ENCODE assay signal across 12 cellular contexts in genomic region chr17:77455878-77456234, GRCh38.
DNase-seq lines count a peak whose midpoint lies in the region; ATAC-seq and TF ChIP-seq lines count a peak whose summit lies in the region.
"Had no signal": no experiment of that assay in that cellular context is flagged by ENCODE, and none has a peak within 500 bp of the region (broad histone marks: within the 10 kb centered on the region; RNA-seq: fewer than 3 reads in every experiment).

No MANE protein-coding gene starts in this region.

- WGBS in thymus: 93% methylated on average over 16 of the region's 16 CpGs

- H3K36me3 ChIP-seq in lower lobe of right lung (no peaks in the 10 kb centered on the region), thymus (ENCODE audit: control insufficient read depth, insufficient read depth) (peaks cover 38% of the 10 kb centered on the region)
- H3K36me3 ChIP-seq: left lung, SJCRH30 had no signal

- H3K4me1 ChIP-seq in lower lobe of right lung (peaks cover 86% of the 10 kb centered on the region), thymus (ENCODE audit: control insufficient read depth, insufficient read depth, low read length) (peaks cover 64% of the 10 kb centered on the region)

- H3K27me3 ChIP-seq in lower lobe of right lung (ENCODE audit: low read depth) (no peaks in the 10 kb centered on the region), thymus (ENCODE audit: control insufficient read depth, insufficient read depth) (no peaks in the 10 kb centered on the region)
- H3K27me3 ChIP-seq: left lung, SJCRH30 had no signal

- intact Hi-C loops in lower lobe of right lung (cut with DNase I): no loop called here

- H3K4me1 Mint-ChIP-seq in activated naive CD4-positive, alpha-beta T cell treated with anti-CD3 and anti-CD28 coated beads, Interleukin-2, amount 50 U/mL, for 24 hours: peaks cover 45% of the 10 kb centered on the region
- H3K4me1 Mint-ChIP-seq in activated T-helper 17 cell treated with anti-CD3 and anti-CD28 coated beads, Interleukin-2, amount 50 U/mL, for 72 hours: peaks cover 26% of the 10 kb centered on the region

- H3K9me3 ChIP-seq in lower lobe of right lung: no peaks in the 10 kb centered on the region
- H3K9me3 ChIP-seq in thymus (ENCODE audit: control insufficient read depth): peaks cover 2% of the 10 kb centered on the region
- H3K9me3 ChIP-seq: left lung, SJCRH30 had no signal

- no peak overlapping the region for H3K27ac ChIP-seq in lower lobe of right lung
- H3K27ac ChIP-seq in thymus (ENCODE audit: low read depth): peak overlapping the region; percentile 71
- H3K27ac ChIP-seq: SJCRH30 had no signal

- H3K4me3 ChIP-seq in lower lobe of right lung (peak overlapping the region; percentile 38), thymus (ENCODE audit: low read length) (peak overlapping the region; percentile 22)
- H3K4me3 ChIP-seq: SJCRH30 had no signal

- peak overlapping the region; percentile 94 for H3K4me3 Mint-ChIP-seq in activated naive CD4-positive, alpha-beta T cell treated with anti-CD3 and anti-CD28 coated beads, Interleukin-2, amount 50 U/mL, for 24 hours
- peak overlapping the region; percentile 94 for H3K4me3 Mint-ChIP-seq in activated T-helper 17 cell treated with anti-CD3 and anti-CD28 coated beads, Interleukin-2, amount 50 U/mL, for 72 hours

- H3K9me3 Mint-ChIP-seq in activated naive CD4-positive, alpha-beta T cell treated with anti-CD3 and anti-CD28 coated beads, Interleukin-2, amount 50 U/mL, for 24 hours: no peaks in the 10 kb centered on the region
- no peaks in the 10 kb centered on the region for H3K9me3 Mint-ChIP-seq in activated T-helper 17 cell treated with anti-CD3 and anti-CD28 coated beads, Interleukin-2, amount 50 U/mL, for 72 hours

- ATAC-seq in activated T-helper 17 cell treated with anti-CD3 and anti-CD28 coated beads, Interleukin-2, amount 50 U/mL, for 72 hours (replicated peaks): no peak
- no peak for ATAC-seq in lower lobe of right lung
- ATAC-seq in GM21717 (IDR thresholded peaks at IDR 0.05; ENCODE audit: unreplicated experiment): no peak
- ATAC-seq in HG03139 (IDR thresholded peaks at IDR 0.05; ENCODE audit: unreplicated experiment): no peak
- ATAC-seq: HCT116, left lung had no signal

- H3K36me3 Mint-ChIP-seq in activated naive CD4-positive, alpha-beta T cell treated with anti-CD3 and anti-CD28 coated beads, Interleukin-2, amount 50 U/mL, for 24 hours: peaks cover 10% of the 10 kb centered on the region
- peaks cover 100% of the 10 kb centered on the region for H3K36me3 Mint-ChIP-seq in activated T-helper 17 cell treated with anti-CD3 and anti-CD28 coated beads, Interleukin-2, amount 50 U/mL, for 72 hours (ENCODE audit: low read depth)

- H3K27me3 Mint-ChIP-seq in activated naive CD4-positive, alpha-beta T cell treated with anti-CD3 and anti-CD28 coated beads, Interleukin-2, amount 50 U/mL, for 24 hours: no peaks in the 10 kb centered on the region
- no peaks in the 10 kb centered on the region for H3K27me3 Mint-ChIP-seq in activated T-helper 17 cell treated with anti-CD3 and anti-CD28 coated beads, Interleukin-2, amount 50 U/mL, for 72 hours

- no peak for TF ChIP-seq CTCF in lower lobe of right lung (IDR thresholded peaks at IDR 0.05)

- H3K27ac Mint-ChIP-seq in activated naive CD4-positive, alpha-beta T cell treated with anti-CD3 and anti-CD28 coated beads, Interleukin-2, amount 50 U/mL, for 24 hours: peak overlapping the region; percentile 94
- peak overlapping the region; percentile 96 for H3K27ac Mint-ChIP-seq in activated T-helper 17 cell treated with anti-CD3 and anti-CD28 coated beads, Interleukin-2, amount 50 U/mL, for 72 hours

- DNase-seq in activated naive CD4-positive, alpha-beta T cell treated with anti-CD3 and anti-CD28 coated beads, Interleukin-2, amount 50 U/mL, for 16 hours: no peak
- DNase-seq in lower lobe of right lung (no peak), DMS53 (lab: John Stamatoyannopoulos, UW) (no peak)
- DNase-seq: NCI-H226, SJCRH30 had no signal
